ENCODE assay signal across 9 cellular contexts in the genomic region with DNA sequence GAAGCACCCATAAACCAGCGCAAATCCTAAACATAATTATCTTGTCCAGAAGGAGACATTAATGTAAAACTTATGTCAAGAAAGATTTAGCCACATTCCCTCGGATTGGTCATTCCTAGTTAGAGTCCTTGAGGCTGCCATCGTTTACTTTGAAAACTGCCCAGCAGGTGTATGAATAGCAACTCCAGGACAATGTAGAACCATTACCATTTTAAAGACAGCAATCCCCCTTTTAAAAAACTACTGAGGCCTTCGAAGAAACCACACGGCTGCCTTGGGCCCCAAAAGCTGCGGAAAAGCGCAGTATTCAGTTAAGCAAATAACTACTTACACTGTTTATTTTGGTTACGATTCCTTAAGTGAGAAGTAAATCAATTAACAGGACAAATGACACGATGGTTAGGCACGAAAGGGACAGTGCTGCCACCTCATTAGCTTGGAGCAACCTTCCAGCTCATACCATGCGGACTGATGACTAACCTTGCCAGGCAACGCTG. TPM values are rescaled to one million over a fixed set of nuclear protein-coding genes. Genes with fewer than 3 reads are reported as not detected.
DNase-seq lines count a peak whose midpoint lies in the region; ATAC-seq and TF ChIP-seq lines count a peak whose summit lies in the region.
"Had no signal": no experiment of that assay in that cellular context is flagged by ENCODE, and none has a peak within 500 bp of the region (broad histone marks: within the 10 kb centered on the region; RNA-seq: fewer than 3 reads in every experiment).

No MANE protein-coding gene starts in this region.

- DNase-seq in stimulated activated naive CD8-positive, alpha-beta T cell treated with anti-CD3 and anti-CD28 coated beads, Interleukin-15, Interleukin-2, amounts not matched to agents 100 U/mL and 50 U/mL, for 24 hours = no peak
- DNase-seq in dorsolateral prefrontal cortex (no peak), AG08396 (ENCODE audit: low spot score) (no peak), GM03348 (ENCODE audit: low spot score) (no peak), NCI-H69 (lab: John Stamatoyannopoulos, UW) (no peak)
- no peak for DNase-seq in stimulated activated CD4-positive, alpha-beta T cell treated with anti-CD3 and anti-CD28 coated beads, Interleukin-4, amount 100 ng/mL, for 1 hour
- DNase-seq: Karpas-422 had no signal

- no peaks in the 10 kb centered on the region for H3K36me3 Mint-ChIP-seq in stimulated activated naive CD8-positive, alpha-beta T cell treated with anti-CD3 and anti-CD28 coated beads, Interleukin-15, Interleukin-2, amounts not matched to agents 100 ng/mL and 50 ng/mL, for 24 hours (ENCODE audit: low read depth)

- H3K9me3 Mint-ChIP-seq in stimulated activated naive CD8-positive, alpha-beta T cell treated with anti-CD3 and anti-CD28 coated beads, Interleukin-15, Interleukin-2, amounts not matched to agents 100 ng/mL and 50 ng/mL, for 24 hours = no peaks in the 10 kb centered on the region

- H3K27me3 ChIP-seq in dorsolateral prefrontal cortex (no peaks in the 10 kb centered on the region), mononuclear cell (ENCODE audit: insufficient read depth, low read length) (peaks cover 12% of the 10 kb centered on the region)

- H3K27ac Mint-ChIP-seq in stimulated activated naive CD8-positive, alpha-beta T cell treated with anti-CD3 and anti-CD28 coated beads, Interleukin-15, Interleukin-2, amounts not matched to agents 100 ng/mL and 50 ng/mL, for 24 hours = no peak overlapping the region

- TF ChIP-seq CTCF in dorsolateral prefrontal cortex (IDR thresholded peaks at IDR 0.05 in 54 of 56, conservative IDR thresholded peaks at IDR 0.05 in 2 of 56; ENCODE audit: low read depth in 1 of 56, partially characterized antibody in 56 of 56) = no peak

- H3K4me3 Mint-ChIP-seq in stimulated activated naive CD8-positive, alpha-beta T cell treated with anti-CD3 and anti-CD28 coated beads, Interleukin-15, Interleukin-2, amounts not matched to agents 100 ng/mL and 50 ng/mL, for 24 hours = peak overlapping the region; percentile 85

- H3K4me1 ChIP-seq in mononuclear cell (ENCODE audit: insufficient read depth, low read length) = peaks cover 30% of the 10 kb centered on the region

- H3K4me3 ChIP-seq in dorsolateral prefrontal cortex = peak overlapping the region; percentile 59 to 94 (median 79)
- peak overlapping the region; percentile 50 for H3K4me3 ChIP-seq in mononuclear cell (ENCODE audit: low read length)

- H3K9me3 ChIP-seq in mononuclear cell (ENCODE audit: low read depth, low read length) = no peaks in the 10 kb centered on the region

- peaks cover 58% of the 10 kb centered on the region for H3K27me3 Mint-ChIP-seq in stimulated activated naive CD8-positive, alpha-beta T cell treated with anti-CD3 and anti-CD28 coated beads, Interleukin-15, Interleukin-2, amounts not matched to agents 100 ng/mL and 50 ng/mL, for 24 hours

- intact Hi-C loops in dorsolateral prefrontal cortex (cut with DNase I) = loop anchor here in 1 of 2 donors (10.0 kb wide), 2 partner anchors 59 to 151 kb away; no protein-coding TSS in a partner anchor

- H3K27ac ChIP-seq in dorsolateral prefrontal cortex = peak overlapping the region in 35 of 59 donors; percentile 10 to 88 (median 60)

- H3K4me1 Mint-ChIP-seq in stimulated activated naive CD8-positive, alpha-beta T cell treated with anti-CD3 and anti-CD28 coated beads, Interleukin-15, Interleukin-2, amounts not matched to agents 100 ng/mL and 50 ng/mL, for 24 hours (ENCODE audit: low read depth) = peaks cover 21% of the 10 kb centered on the region

- no peak for ATAC-seq in stimulated activated naive CD8-positive, alpha-beta T cell treated with anti-CD3 and anti-CD28 coated beads, Interleukin-15, Interleukin-2, amounts not matched to agents 100 U/mL and 50 U/mL, for 24 hours

RNA-seq across cellular contexts. Expression of a gene that starts 0.8 kb away (rescaled TPM):
- 1 to 10 TPM in 119 of 120 experiments, under 1 TPM in 1; 0.95 to 8.1 (median 3.2) TPM for total RNA-seq in dorsolateral prefrontal cortex
- total RNA-seq in mononuclear cell = 8.6 TPM
